In the genomic region with DNA sequence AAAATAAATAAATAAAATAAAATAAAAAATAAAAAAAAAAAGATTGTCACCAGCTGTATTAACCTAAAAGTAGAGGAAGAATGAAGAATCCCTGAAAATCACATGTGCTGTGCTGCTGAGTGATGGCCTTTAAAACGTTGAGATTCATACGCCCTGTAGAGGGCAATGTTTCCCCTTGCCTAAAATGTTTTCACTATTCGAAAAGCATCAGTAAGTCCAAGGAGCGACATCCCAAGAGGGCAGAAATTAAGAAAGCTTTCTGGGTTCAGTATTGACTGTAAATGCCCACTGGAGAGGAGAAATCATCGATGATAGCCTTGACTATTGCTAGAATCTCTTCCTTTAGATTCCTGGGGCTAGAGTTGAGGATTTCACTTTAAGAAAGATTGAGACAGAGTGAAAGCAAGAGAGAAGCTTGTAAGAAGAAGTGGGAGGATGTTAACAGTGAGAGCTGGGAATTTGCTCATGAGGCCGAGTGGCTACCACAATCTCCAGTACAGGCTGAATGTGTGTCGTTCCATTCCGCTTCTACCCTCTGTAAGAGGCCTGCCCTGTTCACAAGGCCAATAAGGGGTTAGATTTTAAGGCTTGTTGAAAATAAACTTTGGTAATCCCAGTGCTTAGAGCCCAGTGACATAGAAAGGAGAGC, we compare ENCODE assay signal across 8 cellular contexts.
DNase-seq lines count a peak whose midpoint lies in the region; ATAC-seq and TF ChIP-seq lines count a peak whose summit lies in the region.

No MANE protein-coding gene starts in this region.

- no peaks in the 10 kb centered on the region for H3K9me3 Mint-ChIP-seq in activated T-cell treated with anti-CD3 and anti-CD28 coated beads, Interleukin-2, amount 50 U/mL, for 72 hours
- no peaks in the 10 kb centered on the region for H3K9me3 Mint-ChIP-seq in activated T-helper 1 cell treated with anti-CD3 and anti-CD28 coated beads, Interleukin-12 subunit alpha, Interleukin-12 subunit beta, Interleukin-2, Interleukin-4 antibody, amounts not matched to agents 30 ng/mL and 10 ng/mL and 1 ng/mL, durations not matched to agents 14 hours and 24 hours and 36 hours

- H3K9me3 ChIP-seq in heart left ventricle = no peaks in the 10 kb centered on the region

- DNase-seq in activated T-cell treated with anti-CD3 and anti-CD28 coated beads, Interleukin-2, amount 50 U/mL, for 72 hours = peak in 1 of 2 donors; percentile 10
- DNase-seq in activated T-cell treated with anti-CD3 and anti-CD28 coated beads, Interleukin-2, amount 50 U/mL, for 48 hours = no peak
- peak; percentile 60 for DNase-seq in HFF-Myc (ENCODE audit: extremely low read depth, low read depth)
- peak; percentile 56 for DNase-seq in NCI-H1092 treated with DMSO at 0.1 percent for 48 hours (lab: John Stamatoyannopoulos, UW)
- no peak for DNase-seq in activated T-helper 1 cell treated with anti-CD3 and anti-CD28 coated beads, Interleukin-12 subunit alpha, Interleukin-12 subunit beta, Interleukin-2, Interleukin-4 antibody, amounts not matched to agents 30 ng/mL and 10 ng/mL and 1 ng/mL, durations not matched to agents 14 hours and 24 hours and 36 hours (ENCODE audit: low spot score)
- DNase-seq in heart left ventricle = no peak
- peak; percentile 50 for DNase-seq in retina
- DNase-seq in cortex of kidney (lab: John Stamatoyannopoulos, UW) = no peak

- intact Hi-C loops in activated T-helper 1 cell treated with anti-CD3 and anti-CD28 coated beads, Interleukin-12 subunit alpha, Interleukin-12 subunit beta, Interleukin-2, Interleukin-4 antibody, amounts not matched to agents 30 ng/mL and 10 ng/mL and 1 ng/mL, durations not matched to agents 14 hours and 24 hours and 36 hours (cut with micrococcal nuclease) = loop anchor here (1.0 to 10.0 kb wide), 3 partner anchors 463 to 753 kb away; no protein-coding TSS in a partner anchor
- intact Hi-C loops in heart left ventricle (cut with DNase I) = loop anchor here in 5 of 10 donors (2.0 to 10.0 kb wide), 7 partner anchors 133 to 475 kb away; no protein-coding TSS in a partner anchor

- H3K4me3 ChIP-seq in HFF-Myc (replicated peaks; ENCODE audit: low read depth, low read length) = no peak overlapping the region
- H3K4me3 ChIP-seq in heart left ventricle = peak overlapping the region in 6 of 12 donors; percentile 23 to 40 (median 37)

- peak overlapping the region; percentile 5 to 79 for H3K4me3 Mint-ChIP-seq in activated T-cell treated with anti-CD3 and anti-CD28 coated beads, Interleukin-2, amount 50 U/mL, for 72 hours
- peak overlapping the region; percentile 56 for H3K4me3 Mint-ChIP-seq in activated T-helper 1 cell treated with anti-CD3 and anti-CD28 coated beads, Interleukin-12 subunit alpha, Interleukin-12 subunit beta, Interleukin-2, Interleukin-4 antibody, amounts not matched to agents 30 ng/mL and 10 ng/mL and 1 ng/mL, durations not matched to agents 14 hours and 24 hours and 36 hours

- H3K27ac ChIP-seq in heart left ventricle = peak overlapping the region in 11 of 12 donors; percentile 4 to 79 (median 46)

- H3K36me3 ChIP-seq in heart left ventricle = no peaks in the 10 kb centered on the region

- no peak for TF ChIP-seq POLR2A in heart left ventricle (IDR thresholded peaks at IDR 0.05)

- peak in 1 of 2 donors; percentile 33 for ATAC-seq in activated T-cell treated with anti-CD3 and anti-CD28 coated beads, Interleukin-2, amount 50 U/mL, for 72 hours (replicated peaks in 1 of 2)
- peak; percentile 53 to 89 (median 81) for ATAC-seq in heart left ventricle

- H3K36me3 Mint-ChIP-seq in activated T-cell treated with anti-CD3 and anti-CD28 coated beads, Interleukin-2, amount 50 U/mL, for 72 hours (ENCODE audit: insufficient read depth in 2 of 2) = no peaks in the 10 kb centered on the region
- H3K36me3 Mint-ChIP-seq in activated T-helper 1 cell treated with anti-CD3 and anti-CD28 coated beads, Interleukin-12 subunit alpha, Interleukin-12 subunit beta, Interleukin-2, Interleukin-4 antibody, amounts not matched to agents 30 ng/mL and 10 ng/mL and 1 ng/mL, durations not matched to agents 14 hours and 24 hours and 36 hours (ENCODE audit: low read depth) = no peaks in the 10 kb centered on the region

- H3K4me1 Mint-ChIP-seq in activated T-cell treated with anti-CD3 and anti-CD28 coated beads, Interleukin-2, amount 50 U/mL, for 72 hours (ENCODE audit: low read depth) = peaks cover 6% of the 10 kb centered on the region
- H3K4me1 Mint-ChIP-seq in activated T-helper 1 cell treated with anti-CD3 and anti-CD28 coated beads, Interleukin-12 subunit alpha, Interleukin-12 subunit beta, Interleukin-2, Interleukin-4 antibody, amounts not matched to agents 30 ng/mL and 10 ng/mL and 1 ng/mL, durations not matched to agents 14 hours and 24 hours and 36 hours (ENCODE audit: low read depth) = peaks cover 12% of the 10 kb centered on the region

- H3K27me3 ChIP-seq in heart left ventricle = no peaks in the 10 kb centered on the region

- H3K4me1 ChIP-seq in heart left ventricle = peaks cover 0 to 29% (median 4%) of the 10 kb centered on the region in 12 donors

- WGBS in heart left ventricle, 4 donors = 32 to 40% (median 33%) methylated on average over 8 of the region's 8 CpGs

- no peak overlapping the region for H3K27ac Mint-ChIP-seq in activated T-cell treated with anti-CD3 and anti-CD28 coated beads, Interleukin-2, amount 50 U/mL, for 72 hours
- H3K27ac Mint-ChIP-seq in activated T-helper 1 cell treated with anti-CD3 and anti-CD28 coated beads, Interleukin-12 subunit alpha, Interleukin-12 subunit beta, Interleukin-2, Interleukin-4 antibody, amounts not matched to agents 30 ng/mL and 10 ng/mL and 1 ng/mL, durations not matched to agents 14 hours and 24 hours and 36 hours = no peak overlapping the region

- no peaks in the 10 kb centered on the region for H3K27me3 Mint-ChIP-seq in activated T-cell treated with anti-CD3 and anti-CD28 coated beads, Interleukin-2, amount 50 U/mL, for 72 hours (ENCODE audit: low read depth)
- no peaks in the 10 kb centered on the region for H3K27me3 Mint-ChIP-seq in activated T-helper 1 cell treated with anti-CD3 and anti-CD28 coated beads, Interleukin-12 subunit alpha, Interleukin-12 subunit beta, Interleukin-2, Interleukin-4 antibody, amounts not matched to agents 30 ng/mL and 10 ng/mL and 1 ng/mL, durations not matched to agents 14 hours and 24 hours and 36 hours (ENCODE audit: insufficient read depth)

- TF ChIP-seq CTCF in HFF-Myc (IDR thresholded peaks at IDR 0.05; ENCODE audit: low read depth, low read length, missing control alignments) (peak; percentile 64), heart left ventricle (IDR thresholded peaks at IDR 0.05) (peak; percentile 41 to 72 (median 63))

Comparison
In these comparisons a context has a peak if more than half of its experiments do, and no peak if none do; other contexts are left out.
1. DNase-seq: peak in HFF-Myc (single experiment), NCI-H1092 treated with DMSO at 0.1 percent for 48 hours (single experiment) and retina (single experiment); none in activated T-cell treated with anti-CD3 and anti-CD28 coated beads, Interleukin-2, amount 50 U/mL, for 48 hours (0 of 2), activated T-helper 1 cell treated with anti-CD3 and anti-CD28 coated beads, Interleukin-12 subunit alpha, Interleukin-12 subunit beta, Interleukin-2, Interleukin-4 antibody, amounts not matched to agents 30 ng/mL and 10 ng/mL and 1 ng/mL, durations not matched to agents 14 hours and 24 hours and 36 hours (single experiment), heart left ventricle (0 of 5) and cortex of kidney (single experiment).